29 cellular contexts compared by ENCODE assay signal in genomic region chr7:95209276-95209675, GRCh38.
DNase-seq lines count a peak whose midpoint lies in the region; ATAC-seq and TF ChIP-seq lines count a peak whose summit lies in the region.
"Had no signal": no experiment of that assay in that cellular context is flagged by ENCODE, and none has a peak within 500 bp of the region (broad histone marks: within the 10 kb centered on the region; RNA-seq: fewer than 3 reads in every experiment).

No MANE protein-coding gene starts in this region.

- no peaks in the 10 kb centered on the region for H4K20me1 ChIP-seq in fibroblast of lung (ENCODE audit: control insufficient read depth, extremely low read depth, insufficient read depth, low read length)
- H4K20me1 ChIP-seq: BLaER1 treated with 17β-estradiol and CSF1 and Interleukin-3, amounts not matched to agents 10 nM and 100 nM had no signal

- H3K79me2 ChIP-seq in fibroblast of lung (ENCODE audit: control insufficient read depth, insufficient read depth, low read length) = no peaks in the 10 kb centered on the region

- no peaks in the 10 kb centered on the region for H3K9me3 ChIP-seq in fibroblast of lung (ENCODE audit: control insufficient read depth, insufficient read depth, low read depth, low read length)
- H3K9me3 ChIP-seq: BLaER1 treated with 17β-estradiol and CSF1 and Interleukin-3, amounts not matched to agents 10 nM and 100 nM had no signal

- H3K9me3 Mint-ChIP-seq in mesothelial cell of epicardium = peaks cover 6% of the 10 kb centered on the region
- peaks cover 0 to 5% of the 10 kb centered on the region in 2 donors for H3K9me3 Mint-ChIP-seq in stimulated activated naive CD8-positive, alpha-beta T cell treated with anti-CD3 and anti-CD28 coated beads, Interleukin-15, amount 100 ng/mL, for 72 hours
- H3K9me3 Mint-ChIP-seq: activated CD8-positive, alpha-beta T cell treated with anti-CD3 and anti-CD28 coated beads for 36 hours; activated naive CD4-positive, alpha-beta T cell treated with anti-CD3 and anti-CD28 coated beads, Interleukin-2, amount 50 U/mL, for 24 hours; activated T-helper 2 cell treated with anti-CD3 and anti-CD28 coated beads, Interferon-gamma antibody, Interleukin-2, Interleukin-4, amounts not matched to agents 10 μg/mL and 5 μg/mL and 100 μg/mL, durations not matched to agents 14 hours and 24 hours and 36 hours; stimulated activated memory B cell treated with anti-CD40 and anti-IgM and Interleukin-4, amounts not matched to agents 10 μg/mL and 1 μg/mL and 100 μg/mL, for 72 hours had no signal

- H3K27me3 Mint-ChIP-seq in mesothelial cell of epicardium (ENCODE audit: low read depth) = no peaks in the 10 kb centered on the region
- H3K27me3 Mint-ChIP-seq in stimulated activated naive CD8-positive, alpha-beta T cell treated with anti-CD3 and anti-CD28 coated beads, Interleukin-15, amount 100 ng/mL, for 72 hours = no peaks in the 10 kb centered on the region
- H3K27me3 Mint-ChIP-seq: activated CD8-positive, alpha-beta T cell treated with anti-CD3 and anti-CD28 coated beads for 36 hours; activated naive CD4-positive, alpha-beta T cell treated with anti-CD3 and anti-CD28 coated beads, Interleukin-2, amount 50 U/mL, for 24 hours; central memory CD8-positive, alpha-beta T cell had no signal

- no peak overlapping the region for H2AFZ ChIP-seq in fibroblast of lung (ENCODE audit: low read length)

- no peaks in the 10 kb centered on the region for H3K36me3 ChIP-seq in fibroblast of lung (ENCODE audit: control insufficient read depth, insufficient read depth, low read length)
- H3K36me3 ChIP-seq: BLaER1 treated with 17β-estradiol and CSF1 and Interleukin-3, amounts not matched to agents 10 nM and 100 nM had no signal

- ATAC-seq in HG03342 (IDR thresholded peaks at IDR 0.05; ENCODE audit: unreplicated experiment) = no peak
- no peak for ATAC-seq in stimulated activated naive CD8-positive, alpha-beta T cell treated with anti-CD3 and anti-CD28 coated beads, Interleukin-15, amount 100 ng/mL, for 72 hours
- ATAC-seq: activated CD4-positive, alpha-beta T cell treated with anti-CD3 and anti-CD28 coated beads for 36 hours; activated CD8-positive, alpha-beta T cell treated with anti-CD3 and anti-CD28 coated beads for 36 hours; HCT116; left ventricle myocardium superior; naive thymus-derived CD4-positive, alpha-beta T cell; PC-3; Right ventricle myocardium inferior; stimulated activated memory B cell treated with anti-CD40 and anti-IgM and Interleukin-4, amounts not matched to agents 10 μg/mL and 1 μg/mL and 100 μg/mL, for 72 hours had no signal

- no peak overlapping the region for H3K4me3 ChIP-seq in fibroblast of lung (replicated peaks in 1 of 4; ENCODE audit: control extremely low read depth in 1 of 4, insufficient read depth in 1 of 4, low read depth in 3 of 4, low read length in 4 of 4)
- H3K4me3 ChIP-seq: BLaER1 treated with 17β-estradiol and CSF1 and Interleukin-3, amounts not matched to agents 10 nM and 100 nM had no signal

- peak; percentile 60 for DNase-seq in amniotic epithelial cell (ENCODE audit: low read depth)
- peak; percentile 3 to 78 for DNase-seq in fibroblast of lung (ENCODE audit: low read depth in 2 of 2)
- DNase-seq in mesothelial cell of epicardium (ENCODE audit: low spot score in 2 of 2, unreplicated experiment in 2 of 2) = no peak
- no peak for DNase-seq in substantia nigra (lab: John Stamatoyannopoulos, UW)
- DNase-seq in activated CD8-positive, alpha-beta memory T cell treated with anti-CD3 and anti-CD28 coated beads for 24 hours = no peak
- no peak for DNase-seq in SKM-1 treated with dmso at 0.1 percent for 144 hours (lab: John Stamatoyannopoulos, UW; ENCODE audit: unreplicated experiment)
- DNase-seq in stimulated activated naive CD8-positive, alpha-beta T cell treated with anti-CD3 and anti-CD28 coated beads, Interleukin-15, amount 100 ng/mL, for 72 hours = no peak
- DNase-seq: activated CD4-positive, alpha-beta T cell treated with anti-CD3 and anti-CD28 coated beads for 36 hours; activated CD8-positive, alpha-beta T cell treated with anti-CD3 and anti-CD28 coated beads for 36 hours; aorta; Kasumi-1; left ventricle myocardium superior; naive thymus-derived CD4-positive, alpha-beta T cell; NCI-H1417 treated with DMSO at 0.1 percent for 48 hours; NCI-H2029 treated with DMSO at 0.1 percent for 48 hours; NCI-H524 treated with DMSO at 0.1 percent for 48 hours; PC-3; stimulated activated CD4-positive, alpha-beta T cell treated with anti-CD3 and anti-CD28 coated beads, Interleukin-15, amount 100 ng/mL, for 24 hours; SW 1271; T1000 had no signal

- peak overlapping the region; percentile 44 for H3K27ac Mint-ChIP-seq in mesothelial cell of epicardium
- no peak overlapping the region for H3K27ac Mint-ChIP-seq in stimulated activated naive CD8-positive, alpha-beta T cell treated with anti-CD3 and anti-CD28 coated beads, Interleukin-15, amount 100 ng/mL, for 72 hours
- H3K27ac Mint-ChIP-seq: activated CD4-positive, alpha-beta T cell treated with anti-CD3 and anti-CD28 coated beads for 36 hours; activated CD8-positive, alpha-beta T cell treated with anti-CD3 and anti-CD28 coated beads for 36 hours; activated naive CD4-positive, alpha-beta T cell treated with anti-CD3 and anti-CD28 coated beads, Interleukin-2, amount 50 U/mL, for 24 hours; activated T-helper 2 cell treated with anti-CD3 and anti-CD28 coated beads, Interferon-gamma antibody, Interleukin-2, Interleukin-4, amounts not matched to agents 10 μg/mL and 5 μg/mL and 100 μg/mL, durations not matched to agents 14 hours and 24 hours and 36 hours; naive thymus-derived CD4-positive, alpha-beta T cell; stimulated activated memory B cell treated with anti-CD40 and anti-IgM and Interleukin-4, amounts not matched to agents 10 μg/mL and 1 μg/mL and 100 μg/mL, for 72 hours had no signal

- H3K36me3 Mint-ChIP-seq in mesothelial cell of epicardium = peaks cover 9% of the 10 kb centered on the region
- H3K36me3 Mint-ChIP-seq: activated naive CD4-positive, alpha-beta T cell treated with anti-CD3 and anti-CD28 coated beads, Interleukin-2, amount 50 U/mL, for 24 hours; naive thymus-derived CD4-positive, alpha-beta T cell; stimulated activated memory B cell treated with anti-CD40 and anti-IgM and Interleukin-4, amounts not matched to agents 10 μg/mL and 1 μg/mL and 100 μg/mL, for 72 hours had no signal

- H3K27me3 ChIP-seq in fibroblast of lung (ENCODE audit: control insufficient read depth, insufficient read depth, low read length) = no peaks in the 10 kb centered on the region
- H3K27me3 ChIP-seq: BLaER1 treated with 17β-estradiol and CSF1 and Interleukin-3, amounts not matched to agents 10 nM and 100 nM had no signal

- H3K4me1 Mint-ChIP-seq in mesothelial cell of epicardium = peaks cover 7% of the 10 kb centered on the region
- no peaks in the 10 kb centered on the region for H3K4me1 Mint-ChIP-seq in stimulated activated naive CD8-positive, alpha-beta T cell treated with anti-CD3 and anti-CD28 coated beads, Interleukin-15, amount 100 ng/mL, for 72 hours
- H3K4me1 Mint-ChIP-seq: activated CD4-positive, alpha-beta T cell treated with anti-CD3 and anti-CD28 coated beads for 36 hours; activated naive CD4-positive, alpha-beta T cell treated with anti-CD3 and anti-CD28 coated beads, Interleukin-2, amount 50 U/mL, for 24 hours; central memory CD8-positive, alpha-beta T cell; naive thymus-derived CD4-positive, alpha-beta T cell; stimulated activated memory B cell treated with anti-CD40 and anti-IgM and Interleukin-4, amounts not matched to agents 10 μg/mL and 1 μg/mL and 100 μg/mL, for 72 hours had no signal

- no peak overlapping the region for H3K9ac ChIP-seq in fibroblast of lung (ENCODE audit: insufficient read depth, low read length)
- H3K9ac ChIP-seq: BLaER1 treated with 17β-estradiol and CSF1 and Interleukin-3, amounts not matched to agents 10 nM and 100 nM had no signal

- TF ChIP-seq CTCF in fibroblast of lung (conservative IDR thresholded peaks at IDR 0.05 in 1 of 2, IDR thresholded peaks at IDR 0.05 in 1 of 2; ENCODE audit: low read depth in 1 of 2, low read length in 2 of 2) (no peak), mesothelial cell of epicardium (IDR thresholded peaks at IDR 0.05; ENCODE audit: unreplicated experiment) (no peak)

- no peak overlapping the region for H3K4me3 Mint-ChIP-seq in mesothelial cell of epicardium
- no peak overlapping the region for H3K4me3 Mint-ChIP-seq in stimulated activated naive CD8-positive, alpha-beta T cell treated with anti-CD3 and anti-CD28 coated beads, Interleukin-15, amount 100 ng/mL, for 72 hours
- H3K4me3 Mint-ChIP-seq: activated CD4-positive, alpha-beta T cell treated with anti-CD3 and anti-CD28 coated beads for 36 hours; activated CD8-positive, alpha-beta T cell treated with anti-CD3 and anti-CD28 coated beads for 36 hours; activated naive CD4-positive, alpha-beta T cell treated with anti-CD3 and anti-CD28 coated beads, Interleukin-2, amount 50 U/mL, for 24 hours; central memory CD8-positive, alpha-beta T cell; naive thymus-derived CD4-positive, alpha-beta T cell; stimulated activated memory B cell treated with anti-CD40 and anti-IgM and Interleukin-4, amounts not matched to agents 10 μg/mL and 1 μg/mL and 100 μg/mL, for 72 hours had no signal

- no peak overlapping the region for H3K4me2 ChIP-seq in fibroblast of lung (ENCODE audit: extremely low read depth, insufficient read depth, low read length)
- H3K4me2 ChIP-seq: BLaER1 treated with 17β-estradiol and CSF1 and Interleukin-3, amounts not matched to agents 10 nM and 100 nM had no signal

- H3K27ac ChIP-seq in fibroblast of lung (ENCODE audit: insufficient read depth, low read length) (no peak overlapping the region), substantia nigra (ENCODE audit: low read depth, low read length, poor library complexity, severe bottlenecking) (peak overlapping the region; percentile 47)
- H3K27ac ChIP-seq: BLaER1 treated with 17β-estradiol and CSF1 and Interleukin-3, amounts not matched to agents 10 nM and 100 nM; VCaP had no signal

- H3K4me1 ChIP-seq in fibroblast of lung (ENCODE audit: control insufficient read depth, extremely low read depth, insufficient read depth, low read length) = peaks cover 7% of the 10 kb centered on the region

Comparison
In these comparisons a context has a peak if more than half of its experiments do, and no peak if none do; other contexts are left out.
1. DNase-seq: peak in amniotic epithelial cell (single experiment) and fibroblast of lung (2 of 2); none in mesothelial cell of epicardium (0 of 2), substantia nigra (0 of 49), activated CD8-positive, alpha-beta memory T cell treated with anti-CD3 and anti-CD28 coated beads for 24 hours (single experiment), SKM-1 treated with dmso at 0.1 percent for 144 hours (single experiment) and stimulated activated naive CD8-positive, alpha-beta T cell treated with anti-CD3 and anti-CD28 coated beads, Interleukin-15, amount 100 ng/mL, for 72 hours (0 of 2).